9 cellular contexts compared by ENCODE assay signal in genomic region chr2:239225456-239225855, GRCh38.
DNase-seq lines count a peak whose midpoint lies in the region; ATAC-seq and TF ChIP-seq lines count a peak whose summit lies in the region.
"Had no signal": no experiment of that assay in that cellular context is flagged by ENCODE, and none has a peak within 500 bp of the region (broad histone marks: within the 10 kb centered on the region; RNA-seq: fewer than 3 reads in every experiment).

No MANE protein-coding gene starts in this region.

- peaks cover 90% of the 10 kb centered on the region for H3K4me1 Mint-ChIP-seq in nephron

- TF ChIP-seq CTCF in heart right ventricle (IDR thresholded peaks at IDR 0.05) (no peak), nephron (IDR thresholded peaks at IDR 0.05; ENCODE audit: unreplicated experiment in 3 of 3) (no peak)

- peak overlapping the region in 1 of 10 donors; percentile 13 for H3K4me3 ChIP-seq in heart right ventricle
- H3K4me3 ChIP-seq in aorta (ENCODE audit: low read length in 2 of 2): no peak overlapping the region

- H3K27me3 Mint-ChIP-seq in nephron (ENCODE audit: low read depth): no peaks in the 10 kb centered on the region

- intact Hi-C loops in heart right ventricle (cut with DNase I): loop anchor here in 3 of 10 donors (5.0 to 10.0 kb wide), 3 partner anchors 99 to 172 kb away; no protein-coding TSS in a partner anchor
- intact Hi-C loops in left ventricle myocardium superior (cut with micrococcal nuclease): no loop called here
- intact Hi-C loops in aorta (cut with DNase I): loop anchor here in 1 of 2 donors (5.0 to 10.0 kb wide), 2 partner anchors 42 to 169 kb away; no protein-coding TSS in a partner anchor

- 75 to 82% methylated on average over 12 of the region's 12 CpGs for WGBS in heart right ventricle, 2 donors
- WGBS in aorta, 2 donors: 80 to 85% methylated on average over 12 of the region's 12 CpGs

- H3K27ac Mint-ChIP-seq in nephron: peak overlapping the region; percentile 60 to 76 (median 64)

- no peaks in the 10 kb centered on the region for H3K36me3 Mint-ChIP-seq in nephron (ENCODE audit: low read depth)

- H3K9me3 ChIP-seq in heart right ventricle: no peaks in the 10 kb centered on the region
- H3K9me3 ChIP-seq in aorta (ENCODE audit: control insufficient read depth, low read length): no peaks in the 10 kb centered on the region

- ATAC-seq in heart right ventricle: peak in 1 of 8 donors; percentile 9
- ATAC-seq in left ventricle myocardium superior: no peak
- ATAC-seq in aorta (ENCODE audit: low FRiP score): peak; percentile 2
- no peak for ATAC-seq in HG03354 (IDR thresholded peaks at IDR 0.05; ENCODE audit: poor library complexity, severe bottlenecking, unreplicated experiment)

- no peaks in the 10 kb centered on the region for H3K9me3 Mint-ChIP-seq in nephron
- H3K9me3 Mint-ChIP-seq: neural crest cell had no signal

- H3K4me3 Mint-ChIP-seq in nephron: no peak overlapping the region
- H3K4me3 Mint-ChIP-seq: neural crest cell had no signal

- H3K36me3 ChIP-seq in heart right ventricle: no peaks in the 10 kb centered on the region
- H3K36me3 ChIP-seq in aorta (ENCODE audit: control insufficient read depth in 1 of 2, insufficient read depth in 2 of 2, low read length in 1 of 2): no peaks in the 10 kb centered on the region

- no peaks in the 10 kb centered on the region for H3K27me3 ChIP-seq in heart right ventricle
- H3K27me3 ChIP-seq in aorta (ENCODE audit: control insufficient read depth in 1 of 2, insufficient read depth in 2 of 2, low read length in 1 of 2): no peaks in the 10 kb centered on the region

- H3K4me1 ChIP-seq in heart right ventricle (peaks cover 38 to 97% (median 89%) of the 10 kb centered on the region in 9 donors), aorta (ENCODE audit: control insufficient read depth in 1 of 2, insufficient read depth in 2 of 2, low read length in 2 of 2) (peaks cover 0 to 2% of the 10 kb centered on the region in 2 donors)

- H3K27ac ChIP-seq in heart right ventricle (peak overlapping the region in 8 of 10 donors; percentile 14 to 86 (median 56)), cingulate gyrus (ENCODE audit: low read depth, low read length) (peak overlapping the region; percentile 73), aorta (ENCODE audit: low read depth in 1 of 2, low read length in 2 of 2) (peak overlapping the region in 1 of 2 donors; percentile 72)

- DNase-seq in heart right ventricle (no peak), left ventricle myocardium superior (no peak), aorta (no peak), T-helper 9 cell (no peak), NCI-H446 treated with DMSO at 0.1 percent for 48 hours (lab: John Stamatoyannopoulos, UW) (no peak)
